Comparison of ENCODE assay signal across 9 cellular contexts in the genomic region with DNA sequence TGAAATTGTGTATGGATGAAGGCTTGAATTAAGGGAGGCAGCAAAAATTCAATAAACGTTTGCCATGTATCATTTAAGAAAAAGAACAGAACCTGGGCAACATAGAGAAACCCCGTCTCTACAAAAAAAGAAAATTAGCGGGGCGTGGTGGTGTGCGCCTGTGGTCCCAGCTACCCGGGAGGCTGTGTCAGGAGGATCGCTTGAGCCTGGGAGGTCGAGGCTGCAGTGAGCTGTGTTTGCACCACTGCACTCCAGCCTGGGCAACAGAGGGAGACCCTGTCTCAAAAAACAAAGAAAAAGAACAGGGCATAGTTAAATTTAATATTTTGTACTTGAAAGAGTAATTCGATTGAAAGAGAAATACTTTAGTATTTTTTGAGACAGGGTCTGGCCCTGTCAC. TPM values are rescaled to one million over a fixed set of nuclear protein-coding genes. Genes with fewer than 3 reads are reported as not detected.
DNase-seq lines count a peak whose midpoint lies in the region; ATAC-seq and TF ChIP-seq lines count a peak whose summit lies in the region.
"Had no signal": no experiment of that assay in that cellular context is flagged by ENCODE, and none has a peak within 500 bp of the region (broad histone marks: within the 10 kb centered on the region; RNA-seq: fewer than 3 reads in every experiment).

No MANE protein-coding gene starts in this region.

- H3K36me3 Mint-ChIP-seq in naive thymus-derived CD4-positive, alpha-beta T cell = peaks cover 4 to 16% (median 12%) of the 10 kb centered on the region in 5 donors

- peaks cover 24 to 59% (median 46%) of the 10 kb centered on the region in 7 donors for H3K4me1 Mint-ChIP-seq in naive thymus-derived CD4-positive, alpha-beta T cell

- H3K9me3 ChIP-seq in AG04450 (ENCODE audit: control insufficient read depth, insufficient read depth, low read length) = no peaks in the 10 kb centered on the region; the same call in 1 of the 2 replicates
- no peaks in the 10 kb centered on the region for H3K9me3 ChIP-seq in naive thymus-derived CD4-positive, alpha-beta T cell (ENCODE audit: control insufficient read depth in 2 of 3, low read length in 3 of 3)

- H3K9me3 Mint-ChIP-seq in naive thymus-derived CD4-positive, alpha-beta T cell = no peaks in the 10 kb centered on the region

- intact Hi-C loops in naive thymus-derived CD4-positive, alpha-beta T cell (cut with micrococcal nuclease) = loop anchor here (2.0 to 10.0 kb wide), 4 partner anchors 71 to 305 kb away; a partner anchor contains a TSS

- peaks cover under 1 to 29% (median 4%) of the 10 kb centered on the region in 3 experiments for H3K36me3 ChIP-seq in naive thymus-derived CD4-positive, alpha-beta T cell (ENCODE audit: control insufficient read depth in 2 of 3, insufficient read depth in 3 of 3, low read length in 3 of 3)

- H3K4me3 ChIP-seq in AG04450 (ENCODE audit: low read depth, low read length) = peak overlapping the region; percentile 96
- peak overlapping the region; percentile 94 for H3K4me3 ChIP-seq in Jurkat, Clone E6-1 (ENCODE audit: low read length)
- peak overlapping the region; percentile 87 for H3K4me3 ChIP-seq in choroid plexus epithelial cell (ENCODE audit: low read depth, low read length)
- peak overlapping the region; percentile 95 for H3K4me3 ChIP-seq in naive thymus-derived CD4-positive, alpha-beta T cell (ENCODE audit: low read length)

- no peak overlapping the region for H3K27ac ChIP-seq in AG04450 (ENCODE audit: low read depth, low read length)
- H3K27ac ChIP-seq in naive thymus-derived CD4-positive, alpha-beta T cell (ENCODE audit: low read depth, low read length) = peak overlapping the region; percentile 96

- POLR2A ChIA-PET in AG04450 (lab: Yijun Ruan, JAX) = no interaction called here
- POLR2A ChIA-PET in naive thymus-derived CD4-positive, alpha-beta T cell (lab: Charles Lee) = interaction anchor here (0.9 kb wide), 2 partner anchors 14 to 18 kb away, joined by 3 to 4 read pairs; no protein-coding TSS in a partner anchor

- H3K4me3 Mint-ChIP-seq in naive thymus-derived CD4-positive, alpha-beta T cell = peak overlapping the region; percentile 94 to 99 (median 98)

- ATAC-seq in naive thymus-derived CD4-positive, alpha-beta T cell = no peak
- no peak for ATAC-seq in GM18511 (IDR thresholded peaks at IDR 0.05; ENCODE audit: unreplicated experiment)

- DNase-seq in AG04450 (ENCODE audit: low read depth, low spot score) (no peak), choroid plexus epithelial cell (ENCODE audit: low read depth) (no peak), anterior cingulate cortex (lab: John Stamatoyannopoulos, UW) (no peak), SIG-M5 (lab: John Stamatoyannopoulos, UW) (no peak), KG1 (lab: John Stamatoyannopoulos, UW) (no peak)
- DNase-seq in Jurkat, Clone E6-1 (ENCODE audit: low read depth, low spot score) = no peak
- DNase-seq in naive thymus-derived CD4-positive, alpha-beta T cell = no peak
- DNase-seq: activated CD4-positive, alpha-beta T cell treated with anti-CD3 and anti-CD28 coated beads, Interleukin-2, amount 50 U/mL, for 48 hours had no signal

- CTCF ChIA-PET in AG04450 (lab: Charles Lee) = no interaction called here
- CTCF ChIA-PET in naive thymus-derived CD4-positive, alpha-beta T cell (lab: Charles Lee) = interaction anchor here (1.6 kb wide), 1 partner anchor 20 kb away, joined by 3 read pairs; no protein-coding TSS in a partner anchor

- H3K4me1 ChIP-seq in naive thymus-derived CD4-positive, alpha-beta T cell (ENCODE audit: control insufficient read depth in 2 of 2, insufficient read depth in 2 of 2, low read length in 2 of 2) = peaks cover 12 to 13% of the 10 kb centered on the region in 2 donors

- no peaks in the 10 kb centered on the region for H3K27me3 ChIP-seq in AG04450 (ENCODE audit: control insufficient read depth, insufficient read depth, low read length)
- no peaks in the 10 kb centered on the region for H3K27me3 ChIP-seq in naive thymus-derived CD4-positive, alpha-beta T cell (ENCODE audit: control insufficient read depth in 2 of 2, insufficient read depth in 2 of 2, low read length in 2 of 2)

- no peaks in the 10 kb centered on the region for H3K27me3 Mint-ChIP-seq in naive thymus-derived CD4-positive, alpha-beta T cell

- peak overlapping the region in 7 of 9 donors; percentile 25 to 97 (median 84) for H3K27ac Mint-ChIP-seq in naive thymus-derived CD4-positive, alpha-beta T cell

- TF ChIP-seq CTCF in AG04450 (IDR thresholded peaks at IDR 0.05; ENCODE audit: low read depth, low read length) = no peak
- no peak for TF ChIP-seq CTCF in choroid plexus epithelial cell (conservative IDR thresholded peaks at IDR 0.05; ENCODE audit: low read depth, low read length)

RNA-seq across cellular contexts. Expression of a gene that starts 1.4 kb away (rescaled TPM):
- 156 and 162 TPM in 2 replicates for polyA plus RNA-seq in AG04450 (2011; rRNA removed)
- polyA minus RNA-seq in AG04450 (2011; rRNA and poly(A)+ RNA removed) = 119 and 198 TPM in 2 replicates
- 207 TPM for polyA plus RNA-seq in Jurkat, Clone E6-1 (2012; ENCODE audit: insufficient read depth, insufficient read length)
- 100 to 1,000 TPM in 1 of 5 experiments, 10 to 100 TPM in 4; 71.1 to 113 (median 82.4) TPM for total RNA-seq in naive thymus-derived CD4-positive, alpha-beta T cell
- polyA plus RNA-seq in naive thymus-derived CD4-positive, alpha-beta T cell = 100 to 1,000 TPM; 112 to 131 TPM

RNA-seq across cellular contexts. Expression of a gene that starts 25.4 kb away (rescaled TPM):
- 11.3 and 14.0 TPM in 2 replicates for polyA plus RNA-seq in AG04450 (2011; rRNA removed)
- 10.9 and 12.3 TPM in 2 replicates for polyA minus RNA-seq in AG04450 (2011; rRNA and poly(A)+ RNA removed)
- 50.0 TPM for polyA plus RNA-seq in Jurkat, Clone E6-1 (2012; ENCODE audit: insufficient read depth, insufficient read length)
- 10 to 100 TPM in 3 of 5 experiments, 1 to 10 TPM in 2; 4.9 to 14.5 (median 12.1) TPM for total RNA-seq in naive thymus-derived CD4-positive, alpha-beta T cell
- 10 to 100 TPM; 18.9 to 23.3 TPM for polyA plus RNA-seq in naive thymus-derived CD4-positive, alpha-beta T cell

RNA-seq across cellular contexts. Expression of a gene that starts 52.0 kb away (rescaled TPM):
- 27.2 and 32.1 TPM in 2 replicates for polyA plus RNA-seq in AG04450 (2011; rRNA removed)
- 55.5 and 73.2 TPM in 2 replicates for polyA minus RNA-seq in AG04450 (2011; rRNA and poly(A)+ RNA removed)
- 0.12 TPM for polyA plus RNA-seq in Jurkat, Clone E6-1 (2012; ENCODE audit: insufficient read depth, insufficient read length)
- under 1 TPM; 0.08 to 0.77 (median 0.22) TPM for total RNA-seq in naive thymus-derived CD4-positive, alpha-beta T cell
- not detected for polyA plus RNA-seq in naive thymus-derived CD4-positive, alpha-beta T cell

Comparison
In these comparisons a context has a peak if more than half of its experiments do, and no peak if none do; other contexts are left out.
1. RNA of a gene that starts 52.0 kb away (polyA plus RNA-seq): 27.2 to 32.1 TPM in AG04450; not detected in naive thymus-derived CD4-positive, alpha-beta T cell; every median in the first group is over 10 times any median in the second.
2. Peak in every context shown above with its lines, with median percentiles within 50 percentile points of each other: H3K4me3 ChIP-seq.